In the genomic region with DNA sequence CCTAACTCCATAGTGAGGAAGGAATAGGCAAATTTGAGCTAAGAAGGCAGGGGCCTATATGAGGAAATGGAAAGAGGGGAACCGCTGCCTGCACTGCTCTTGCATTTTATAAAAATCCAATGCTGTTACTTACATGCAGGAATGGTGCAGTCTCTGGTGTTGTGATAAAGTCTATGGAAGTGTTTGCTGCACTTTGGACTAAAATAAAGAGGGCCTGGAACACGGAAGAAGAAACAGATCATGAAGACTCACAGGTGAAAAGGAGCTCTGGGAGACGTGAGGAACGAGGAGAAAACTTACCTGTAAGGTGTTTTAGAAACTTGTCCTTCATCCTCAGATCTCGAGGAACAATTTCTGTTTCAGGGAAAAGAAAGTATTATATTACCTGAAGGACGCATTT, we compare ENCODE assay signal across 23 cellular contexts. TPM values are rescaled to one million over a fixed set of nuclear protein-coding genes. Genes with fewer than 3 reads are reported as not detected.
DNase-seq lines count a peak whose midpoint lies in the region; ATAC-seq and TF ChIP-seq lines count a peak whose summit lies in the region.
"Had no signal": no experiment of that assay in that cellular context is flagged by ENCODE, and none has a peak within 500 bp of the region (broad histone marks: within the 10 kb centered on the region; RNA-seq: fewer than 3 reads in every experiment).

No MANE protein-coding gene starts in this region.

- H3K4me3 Mint-ChIP-seq in activated naive CD8-positive, alpha-beta T cell: peak overlapping the region; percentile 58
- H3K4me3 Mint-ChIP-seq in activated naive CD8-positive, alpha-beta T cell treated with anti-CD3 and anti-CD28 coated beads, Interleukin-2, amount 50 U/mL, for 24 hours: no peak overlapping the region
- peak overlapping the region; percentile 12 to 56 (median 31) for H3K4me3 Mint-ChIP-seq in immature natural killer cell
- H3K4me3 Mint-ChIP-seq in activated CD4-positive, alpha-beta memory T cell treated with anti-CD3 and anti-CD28 coated beads, Interleukin-2, amount 10 ng/mL, durations not matched to agents 7 days and 5 days: no peak overlapping the region
- H3K4me3 Mint-ChIP-seq: activated CD8-positive, alpha-beta T cell treated with anti-CD3 and anti-CD28 coated beads, Interleukin-2, amount 10 ng/mL, durations not matched to agents 7 days and 5 days had no signal

- no peak for DNase-seq in activated naive CD8-positive, alpha-beta T cell treated with anti-CD3 and anti-CD28 coated beads, Interleukin-2, amount 50 U/mL, for 24 hours
- DNase-seq in immature natural killer cell (no peak), psoas muscle (no peak), mesenteric fat pad (ENCODE audit: low spot score) (no peak)
- DNase-seq in activated CD4-positive, alpha-beta memory T cell treated with anti-CD3 and anti-CD28 coated beads, Interleukin-2, amount 10 ng/mL, durations not matched to agents 7 days and 5 days: no peak
- DNase-seq: activated CD8-positive, alpha-beta T cell treated with anti-CD3 and anti-CD28 coated beads, Interleukin-2, amount 10 ng/mL, durations not matched to agents 7 days and 5 days; central memory CD4-positive, alpha-beta T cell; DMS79; effector CD8-positive, alpha-beta T cell; H9; head of caudate nucleus; mammary epithelial cell; NCI-H1048; NCI-H2081; NCI-H510A treated with DMSO at 0.1 percent for 48 hours; stimulated activated naive CD4-positive, alpha-beta T cell treated with Interleukin-2 at 50 U/mL for 16 hours; upper lobe of left lung; WERI-Rb-1 had no signal

- no peak overlapping the region for H3K4me3 ChIP-seq in psoas muscle
- H3K4me3 ChIP-seq: right atrium auricular region had no signal

- peaks cover 10% of the 10 kb centered on the region for H3K27me3 Mint-ChIP-seq in activated naive CD8-positive, alpha-beta T cell
- H3K27me3 Mint-ChIP-seq in activated naive CD8-positive, alpha-beta T cell treated with anti-CD3 and anti-CD28 coated beads, Interleukin-2, amount 50 U/mL, for 24 hours: peaks cover 35% of the 10 kb centered on the region
- peaks cover 0 to 11% (median 8%) of the 10 kb centered on the region in 3 donors for H3K27me3 Mint-ChIP-seq in immature natural killer cell (ENCODE audit: low read depth in 3 of 3)
- H3K27me3 Mint-ChIP-seq in activated CD4-positive, alpha-beta memory T cell treated with anti-CD3 and anti-CD28 coated beads, Interleukin-2, amount 10 ng/mL, durations not matched to agents 7 days and 5 days: peaks cover 34% of the 10 kb centered on the region

- peaks cover 3% of the 10 kb centered on the region for H3K36me3 Mint-ChIP-seq in activated naive CD8-positive, alpha-beta T cell
- H3K36me3 Mint-ChIP-seq in activated naive CD8-positive, alpha-beta T cell treated with anti-CD3 and anti-CD28 coated beads, Interleukin-2, amount 50 U/mL, for 24 hours (ENCODE audit: low read depth): peaks cover 13% of the 10 kb centered on the region
- H3K36me3 Mint-ChIP-seq in immature natural killer cell: peaks cover 0 to 16% (median 2%) of the 10 kb centered on the region in 3 donors
- H3K36me3 Mint-ChIP-seq in activated CD4-positive, alpha-beta memory T cell treated with anti-CD3 and anti-CD28 coated beads, Interleukin-2, amount 10 ng/mL, durations not matched to agents 7 days and 5 days (ENCODE audit: low read depth): peaks cover 4% of the 10 kb centered on the region

- WGBS in psoas muscle, 3 donors: 89 to 90% (median 89%) methylated on average over 6 of the region's 6 CpGs

- peaks cover 7% of the 10 kb centered on the region for H3K4me1 Mint-ChIP-seq in activated naive CD8-positive, alpha-beta T cell (ENCODE audit: low read depth)
- H3K4me1 Mint-ChIP-seq in activated naive CD8-positive, alpha-beta T cell treated with anti-CD3 and anti-CD28 coated beads, Interleukin-2, amount 50 U/mL, for 24 hours: peaks cover 8% of the 10 kb centered on the region
- peaks cover 13 to 21% of the 10 kb centered on the region in 2 donors for H3K4me1 Mint-ChIP-seq in immature natural killer cell
- peaks cover 5% of the 10 kb centered on the region for H3K4me1 Mint-ChIP-seq in activated CD4-positive, alpha-beta memory T cell treated with anti-CD3 and anti-CD28 coated beads, Interleukin-2, amount 10 ng/mL, durations not matched to agents 7 days and 5 days

- ATAC-seq in activated naive CD8-positive, alpha-beta T cell treated with anti-CD3 and anti-CD28 coated beads, Interleukin-2, amount 50 U/mL, for 24 hours: no peak
- ATAC-seq in psoas muscle: no peak
- ATAC-seq: activated CD8-positive, alpha-beta T cell treated with anti-CD3 and anti-CD28 coated beads, Interleukin-2, amount 10 ng/mL, durations not matched to agents 7 days and 5 days had no signal

- peaks cover 9% of the 10 kb centered on the region for H3K4me1 ChIP-seq in psoas muscle

- H3K9me3 Mint-ChIP-seq in activated naive CD8-positive, alpha-beta T cell (ENCODE audit: low read depth): no peaks in the 10 kb centered on the region
- no peaks in the 10 kb centered on the region for H3K9me3 Mint-ChIP-seq in activated naive CD8-positive, alpha-beta T cell treated with anti-CD3 and anti-CD28 coated beads, Interleukin-2, amount 50 U/mL, for 24 hours
- no peaks in the 10 kb centered on the region for H3K9me3 Mint-ChIP-seq in immature natural killer cell
- H3K9me3 Mint-ChIP-seq in activated CD4-positive, alpha-beta memory T cell treated with anti-CD3 and anti-CD28 coated beads, Interleukin-2, amount 10 ng/mL, durations not matched to agents 7 days and 5 days: no peaks in the 10 kb centered on the region
- H3K9me3 Mint-ChIP-seq: H9 had no signal

- H3K9me3 ChIP-seq in psoas muscle: no peaks in the 10 kb centered on the region
- H3K9me3 ChIP-seq: right atrium auricular region, upper lobe of left lung had no signal

- H3K27ac Mint-ChIP-seq in activated naive CD8-positive, alpha-beta T cell: no peak overlapping the region
- H3K27ac Mint-ChIP-seq in activated naive CD8-positive, alpha-beta T cell treated with anti-CD3 and anti-CD28 coated beads, Interleukin-2, amount 50 U/mL, for 24 hours: no peak overlapping the region
- H3K27ac Mint-ChIP-seq in immature natural killer cell: no peak overlapping the region
- H3K27ac Mint-ChIP-seq in activated CD4-positive, alpha-beta memory T cell treated with anti-CD3 and anti-CD28 coated beads, Interleukin-2, amount 10 ng/mL, durations not matched to agents 7 days and 5 days: no peak overlapping the region
- H3K27ac Mint-ChIP-seq: activated CD8-positive, alpha-beta T cell treated with anti-CD3 and anti-CD28 coated beads, Interleukin-2, amount 10 ng/mL, durations not matched to agents 7 days and 5 days; H9 had no signal

- intact Hi-C loops in psoas muscle (cut with DNase I): loop anchor here in 1 of 2 donors (5.0 kb wide), 1 partner anchor 39 kb away; no protein-coding TSS in a partner anchor

- H3K27ac ChIP-seq in psoas muscle: no peak overlapping the region
- H3K27ac ChIP-seq: C4-2B, KMS-11, right atrium auricular region, upper lobe of left lung, WERI-Rb-1 had no signal

- H3K36me3 ChIP-seq in psoas muscle (ENCODE audit: insufficient read depth in 1 of 2, low read depth in 1 of 2): peaks cover 0 to 18% of the 10 kb centered on the region in 2 donors

- TF ChIP-seq CTCF in psoas muscle (IDR thresholded peaks at IDR 0.05): no peak

- peaks cover 0 to 44% (median 11%) of the 10 kb centered on the region in 3 donors for H3K27me3 ChIP-seq in psoas muscle (ENCODE audit: insufficient read depth in 3 of 3, low read length in 2 of 3)

- CTCF ChIA-PET in activated CD4-positive, alpha-beta memory T cell treated with anti-CD3 and anti-CD28 coated beads, Interleukin-2, amount 10 ng/mL, durations not matched to agents 7 days and 5 days (lab: Charles Lee): interaction anchor here (1.0 kb wide), 1 partner anchor 48 kb away, joined by 3 read pairs; no protein-coding TSS in a partner anchor

- POLR2A ChIA-PET in activated CD4-positive, alpha-beta memory T cell treated with anti-CD3 and anti-CD28 coated beads, Interleukin-2, amount 10 ng/mL, durations not matched to agents 7 days and 5 days (lab: Charles Lee): no interaction called here

RNA-seq across cellular contexts. Expression of a gene that starts 1.9 kb away (rescaled TPM):
- 1 to 10 TPM; 4.1 to 7.5 (median 6.6) TPM for polyA plus RNA-seq in immature natural killer cell
- not detected for total RNA-seq in activated CD4-positive, alpha-beta memory T cell treated with anti-CD3 and anti-CD28 coated beads, Interleukin-2, amount 10 ng/mL, durations not matched to agents 7 days and 5 days
- under 1 TPM in 1 of 4 donors, not detected in 3; 0.49 TPM for total RNA-seq in psoas muscle
- 1 to 10 TPM in 1 of 3 donors, under 1 TPM in 2; 0.26 to 1.1 (median 0.35) TPM for polyA plus RNA-seq in psoas muscle
- total RNA-seq in mesenteric fat pad: 5.7 TPM
- total RNA-seq: A673; activated CD8-positive, alpha-beta T cell treated with anti-CD3 and anti-CD28 coated beads, Interleukin-2, amount 10 ng/mL, durations not matched to agents 7 days and 5 days; mammary epithelial cell had no signal
- polyA plus RNA-seq: mammary epithelial cell had no signal

RNA-seq across cellular contexts. Expression of a gene that starts 21.2 kb away (rescaled TPM):
- polyA plus RNA-seq in immature natural killer cell (100 to 1,000 TPM; 191 to 339 (median 197) TPM), psoas muscle (100 to 1,000 TPM in 2 of 3 donors, 10 to 100 TPM in 1; 78.1 to 104 (median 100) TPM)
- total RNA-seq in activated CD4-positive, alpha-beta memory T cell treated with anti-CD3 and anti-CD28 coated beads, Interleukin-2, amount 10 ng/mL, durations not matched to agents 7 days and 5 days: 10 to 100 TPM; 89.2 to 98.3 TPM
- total RNA-seq in psoas muscle (10 to 100 TPM; 55.8 to 73.6 (median 66.5) TPM), mesenteric fat pad (51.3 TPM)

RNA-seq across cellular contexts. Expression of a gene that starts 22.2 kb away (rescaled TPM):
- polyA plus RNA-seq in immature natural killer cell: 10 to 100 TPM; 20.8 to 29.5 (median 23.0) TPM
- 10 to 100 TPM; 15.8 to 18.0 TPM for total RNA-seq in activated CD4-positive, alpha-beta memory T cell treated with anti-CD3 and anti-CD28 coated beads, Interleukin-2, amount 10 ng/mL, durations not matched to agents 7 days and 5 days
- total RNA-seq in psoas muscle: 10 to 100 TPM in 1 of 4 donors, 1 to 10 TPM in 3; 7.7 to 10.0 (median 8.9) TPM
- polyA plus RNA-seq in psoas muscle: 1 to 10 TPM; 8.3 to 9.6 (median 9.2) TPM
- total RNA-seq in mesenteric fat pad: 16.7 TPM

Comparison
In these comparisons a context has a peak if more than half of its experiments do, and no peak if none do; other contexts are left out.
1. H3K4me3 Mint-ChIP-seq: peak in activated naive CD8-positive, alpha-beta T cell (single experiment) and immature natural killer cell (5 of 5); none in activated naive CD8-positive, alpha-beta T cell treated with anti-CD3 and anti-CD28 coated beads, Interleukin-2, amount 50 U/mL, for 24 hours (single experiment) and activated CD4-positive, alpha-beta memory T cell treated with anti-CD3 and anti-CD28 coated beads, Interleukin-2, amount 10 ng/mL, durations not matched to agents 7 days and 5 days (single experiment).